Comparison of ENCODE assay signal across 9 cellular contexts in the genomic region with DNA sequence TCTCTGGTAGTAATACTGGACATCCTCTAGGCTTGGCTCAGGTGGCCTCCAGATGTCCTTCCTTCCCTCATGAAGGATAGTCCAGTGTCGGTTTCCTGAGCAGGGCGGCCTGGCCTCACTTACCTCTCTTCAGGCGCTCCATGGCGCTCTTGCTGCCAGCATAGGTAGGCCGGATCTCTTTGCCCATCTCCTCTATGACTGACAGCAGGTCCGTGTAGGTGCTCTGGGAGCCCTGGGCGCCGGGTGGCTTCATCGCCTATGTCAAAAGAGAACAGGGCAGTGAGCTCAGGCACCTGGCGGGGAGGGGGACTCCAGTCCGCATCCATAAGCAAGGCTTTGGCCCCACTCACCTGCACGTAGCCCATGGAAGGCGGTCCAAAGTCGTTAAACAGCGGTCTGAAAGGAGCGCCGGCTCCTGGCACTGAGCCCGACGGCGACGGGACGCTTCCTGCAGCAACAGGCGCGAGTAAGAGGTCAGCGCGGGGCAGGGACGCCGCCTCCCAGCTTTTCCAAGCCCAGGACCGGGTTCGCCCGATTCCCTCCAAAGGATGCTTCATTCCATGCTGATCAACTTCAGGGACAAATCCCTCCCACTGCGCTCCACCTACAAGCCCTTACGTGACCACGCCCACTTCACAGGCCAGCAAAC. TPM values are rescaled to one million over a fixed set of nuclear protein-coding genes. Genes with fewer than 3 reads are reported as not detected.
DNase-seq lines count a peak whose midpoint lies in the region; ATAC-seq and TF ChIP-seq lines count a peak whose summit lies in the region.
"Had no signal": no experiment of that assay in that cellular context is flagged by ENCODE, and none has a peak within 500 bp of the region (broad histone marks: within the 10 kb centered on the region; RNA-seq: fewer than 3 reads in every experiment).

No MANE protein-coding gene starts in this region.

- peaks cover 38% of the 10 kb centered on the region for H4K20me1 ChIP-seq in DND-41 (ENCODE audit: insufficient read depth, low read length)

- WGBS in heart right ventricle, 2 donors, result 27% methylated on average over 34 of the region's 34 CpGs

- H3K9me3 Mint-ChIP-seq in activated naive CD4-positive, alpha-beta T cell treated with anti-CD3 and anti-CD28 coated beads, Interleukin-2, amount 50 U/mL, for 24 hours, result no peaks in the 10 kb centered on the region

- DNase-seq in DND-41, result no peak
- peak; percentile 52 for DNase-seq in Jurkat, Clone E6-1 (ENCODE audit: low read depth, low spot score)
- peak in 1 of 2 donors; percentile 64 for DNase-seq in heart right ventricle
- peak; percentile 81 for DNase-seq in posterior vena cava (ENCODE audit: low spot score)
- no peak for DNase-seq in SKM-1 (lab: John Stamatoyannopoulos, UW; ENCODE audit: unreplicated experiment)
- no peak for DNase-seq in GM13977 (ENCODE audit: low spot score)

- peaks cover 36% of the 10 kb centered on the region for H3K4me1 Mint-ChIP-seq in activated naive CD4-positive, alpha-beta T cell treated with anti-CD3 and anti-CD28 coated beads, Interleukin-2, amount 50 U/mL, for 24 hours

- peaks cover 1% of the 10 kb centered on the region for H3K27me3 Mint-ChIP-seq in activated naive CD4-positive, alpha-beta T cell treated with anti-CD3 and anti-CD28 coated beads, Interleukin-2, amount 50 U/mL, for 24 hours

- TF ChIP-seq CTCF in DND-41 (IDR thresholded peaks at IDR 0.05; ENCODE audit: borderline replicate concordance, extremely low read depth, low read length, poor library complexity, severe bottlenecking) (no peak), heart right ventricle (IDR thresholded peaks at IDR 0.05) (no peak), GM13977 (IDR thresholded peaks at IDR 0.05; ENCODE audit: extremely low read depth, insufficient read depth, missing control alignments) (no peak)

- H3K36me3 ChIP-seq in DND-41 (ENCODE audit: insufficient read depth, low read length) (peaks cover 23% of the 10 kb centered on the region), heart right ventricle (peaks cover 0 to 16% (median under 1%) of the 10 kb centered on the region in 9 donors)

- peaks cover 47% of the 10 kb centered on the region for H3K79me2 ChIP-seq in DND-41 (ENCODE audit: insufficient read depth, low read length)

- H3K4me2 ChIP-seq in DND-41 (ENCODE audit: insufficient read depth, low read length), result peak overlapping the region; percentile 95

- in situ Hi-C loops in GM13977 (cut with MboI; ENCODE audit: low pct_unique_long_range_greater_than_20kb, low sequenced_read_pairs, unreplicated experiment), result no loop called here

- peak overlapping the region; percentile 40 to 85; a peak in 3 of 4 replicates for H3K4me3 ChIP-seq in DND-41 (ENCODE audit: low read depth in 1 of 2, low read length in 2 of 2)
- peak overlapping the region; percentile 77 for H3K4me3 ChIP-seq in Jurkat, Clone E6-1 (ENCODE audit: low read length)
- H3K4me3 ChIP-seq in heart right ventricle, result peak overlapping the region; percentile 50 to 97 (median 78)

- peaks cover 47% of the 10 kb centered on the region for H3K4me1 ChIP-seq in DND-41 (ENCODE audit: insufficient read depth, low read length)
- peaks cover 17 to 49% (median 42%) of the 10 kb centered on the region in 9 donors for H3K4me1 ChIP-seq in heart right ventricle

- peak overlapping the region; percentile 48; the same call in 1 of the 2 replicates for H2AFZ ChIP-seq in DND-41 (ENCODE audit: low read depth, low read length)

- H3K27me3 ChIP-seq in DND-41 (ENCODE audit: insufficient read depth, low read length, poor library complexity), result no peaks in the 10 kb centered on the region
- peaks cover 0 to under 1% (median 0%) of the 10 kb centered on the region in 7 donors for H3K27me3 ChIP-seq in heart right ventricle

- ATAC-seq in DND-41 (ENCODE audit: insufficient read depth, low read depth), result no peak; the same call in 2 of the 3 replicates
- peak in 4 of 8 donors; percentile 0 to 12 (median 0) for ATAC-seq in heart right ventricle
- ATAC-seq in GM21423 (IDR thresholded peaks at IDR 0.05; ENCODE audit: unreplicated experiment), result no peak

- peak overlapping the region; percentile 92 for H3K27ac Mint-ChIP-seq in activated naive CD4-positive, alpha-beta T cell treated with anti-CD3 and anti-CD28 coated beads, Interleukin-2, amount 50 U/mL, for 24 hours

- peak overlapping the region; percentile 80 for H3K27ac ChIP-seq in DND-41 (ENCODE audit: low read length)
- H3K27ac ChIP-seq in heart right ventricle, result peak overlapping the region; percentile 96 to 100 (median 98)

- peak overlapping the region; percentile 79 for H3K9ac ChIP-seq in DND-41 (ENCODE audit: low read depth, low read length)

- peak overlapping the region; percentile 91 for H3K4me3 Mint-ChIP-seq in activated naive CD4-positive, alpha-beta T cell treated with anti-CD3 and anti-CD28 coated beads, Interleukin-2, amount 50 U/mL, for 24 hours

- intact Hi-C loops in heart right ventricle (cut with DNase I) (loop anchor here in 8 of 10 donors (2.0 to 10.0 kb wide), 11 partner anchors 25 to 155 kb away; partner anchors contain the start of genes PPP1CA (in 5 of the 8), TBC1D10C (in 4 of the 8), GSTP1 (in 2 of the 8) and POLD4 (in 2 of the 8)), posterior vena cava (cut with DNase I) (loop anchor here in 1 of 2 donors (10.0 kb wide), 1 partner anchor 103 kb away; the partner anchor contains the start of genes PPP1CA and TBC1D10C)

- H3K36me3 Mint-ChIP-seq in activated naive CD4-positive, alpha-beta T cell treated with anti-CD3 and anti-CD28 coated beads, Interleukin-2, amount 50 U/mL, for 24 hours, result no peaks in the 10 kb centered on the region

- H3K9me3 ChIP-seq in DND-41 (ENCODE audit: insufficient read depth, low read length, severe bottlenecking), result no peaks in the 10 kb centered on the region
- no peaks in the 10 kb centered on the region for H3K9me3 ChIP-seq in heart right ventricle

RNA-seq across cellular contexts. Expression of gene CDK2AP2, which starts 0.6 kb away (rescaled TPM):
- 86.4 TPM for polyA plus RNA-seq in Jurkat, Clone E6-1 (2012; ENCODE audit: insufficient read depth, insufficient read length)
- total RNA-seq in heart right ventricle (10 to 100 TPM; 29.3 to 94.1 (median 53.4) TPM), posterior vena cava (10 to 100 TPM; 39.7 to 40.0 TPM)
- polyA plus RNA-seq in heart right ventricle, result 100 to 1,000 TPM in 1 of 2 donors, 10 to 100 TPM in 1; 80.0 to 602 TPM

RNA-seq across cellular contexts. Expression of gene PITPNM1, which starts 2.2 kb away (rescaled TPM):
- 31.9 TPM for polyA plus RNA-seq in Jurkat, Clone E6-1 (2012; ENCODE audit: insufficient read depth, insufficient read length)
- 10 to 100 TPM; 21.3 to 68.9 (median 28.8) TPM for total RNA-seq in heart right ventricle
- 10 to 100 TPM; 24.9 to 40.1 TPM for polyA plus RNA-seq in heart right ventricle
- 10 to 100 TPM; 31.5 to 42.7 TPM for total RNA-seq in posterior vena cava

RNA-seq across cellular contexts. Expression of gene CABP2, which starts 15.9 kb away (rescaled TPM):
- not detected for polyA plus RNA-seq in Jurkat, Clone E6-1 (2012; ENCODE audit: insufficient read depth, insufficient read length)
- total RNA-seq in heart right ventricle (not detected), posterior vena cava (not detected)
- not detected for polyA plus RNA-seq in heart right ventricle
- total RNA-seq: subcutaneous adipose tissue had no signal

RNA-seq across cellular contexts. Expression of gene AIP, which starts 24.5 kb away (rescaled TPM):
- 225 TPM for polyA plus RNA-seq in Jurkat, Clone E6-1 (2012; ENCODE audit: insufficient read depth, insufficient read length)
- 10 to 100 TPM; 37.5 to 63.0 (median 49.8) TPM for total RNA-seq in heart right ventricle
- 100 to 1,000 TPM in 1 of 2 donors, 10 to 100 TPM in 1; 74.8 to 104 TPM for polyA plus RNA-seq in heart right ventricle
- 10 to 100 TPM; 44.4 to 50.5 TPM for total RNA-seq in posterior vena cava

RNA-seq across cellular contexts. Expression of gene TMEM134, which starts 38.3 kb away (rescaled TPM):
- polyA plus RNA-seq in Jurkat, Clone E6-1 (2012; ENCODE audit: insufficient read depth, insufficient read length), result 60.0 TPM
- total RNA-seq in heart right ventricle (100 to 1,000 TPM in 1 of 10 donors, 10 to 100 TPM in 9; 69.8 to 104 (median 81.2) TPM), posterior vena cava (10 to 100 TPM; 31.0 to 35.9 TPM)
- 10 to 100 TPM; 78.0 to 94.4 TPM for polyA plus RNA-seq in heart right ventricle

Comparison
In these comparisons a context has a peak if more than half of its experiments do, and no peak if none do; other contexts are left out.
1. DNase-seq: peak in Jurkat, Clone E6-1 (single experiment) and posterior vena cava (single experiment); none in DND-41 (single experiment), SKM-1 (single experiment) and GM13977 (single experiment).
2. Peak in every context shown above with its lines, with median percentiles within 50 percentile points of each other: H3K4me3 ChIP-seq.